Comparison of ENCODE assay signal across 31 cellular contexts in genomic region chr5:107770051-107770450, GRCh38.
"Had no signal": no experiment of that assay in that cellular context is flagged by ENCODE, and none has a peak within 500 bp of the region (broad histone marks: within the 10 kb centered on the region; RNA-seq: fewer than 3 reads in every experiment).

No MANE protein-coding gene starts in this region.

- H3K4me2 ChIP-seq: KMS-11, PC-9 had no signal

- H3K4me3 ChIP-seq: cardiac muscle cell, PC-9 had no signal

- H3K4me1 Mint-ChIP-seq: activated CD4-positive, alpha-beta T cell treated with anti-CD3 and anti-CD28 coated beads, Interleukin-2, amount 10 ng/mL, durations not matched to agents 24 days and 14 days; activated naive CD8-positive, alpha-beta T cell treated with anti-CD3 and anti-CD28 coated beads for 36 hours; activated T-helper 17 cell treated with anti-CD3 and anti-CD28 coated beads, Interleukin-2, amount 50 U/mL, for 72 hours had no signal

- ATAC-seq: activated CD8-positive, alpha-beta T cell treated with anti-CD3 and anti-CD28 coated beads for 36 hours; activated T-cell treated with anti-CD3 and anti-CD28 coated beads, Interleukin-2, amount 50 U/mL, for 72 hours; activated T-helper 17 cell treated with anti-CD3 and anti-CD28 coated beads, Interleukin-2, amount 50 U/mL, for 72 hours; Right ventricle myocardium inferior had no signal

- H3K27ac ChIP-seq: cardiac muscle cell, KMS-11, PC-9, RWPE1 had no signal

- H3K36me3 ChIP-seq: cardiac muscle cell had no signal

- H3K9ac ChIP-seq: KMS-11 had no signal

- H3K27ac Mint-ChIP-seq: activated CD4-positive, alpha-beta T cell treated with anti-CD3 and anti-CD28 coated beads, Interleukin-2, amount 10 ng/mL, durations not matched to agents 24 days and 14 days; activated CD8-positive, alpha-beta T cell treated with anti-CD3 and anti-CD28 coated beads for 36 hours; activated naive CD8-positive, alpha-beta T cell treated with anti-CD3 and anti-CD28 coated beads for 36 hours; activated T-cell treated with anti-CD3 and anti-CD28 coated beads, Interleukin-2, amount 50 U/mL, for 72 hours; activated T-helper 17 cell treated with anti-CD3 and anti-CD28 coated beads, Interleukin-2, amount 50 U/mL, for 72 hours; T-helper 1 cell treated with Interleukin-12 subunit alpha and Interleukin-12 subunit beta and Interleukin-4 antibody, amounts not matched to agents 30 μg/mL and 1 μg/mL, for 36 hours; T-helper 2 cell treated with Interferon-gamma antibody and Interleukin-4, amounts not matched to agents 5 μg/mL and 100 μg/mL, for 36 hours had no signal

- H3K36me3 Mint-ChIP-seq: activated naive CD8-positive, alpha-beta T cell treated with anti-CD3 and anti-CD28 coated beads for 36 hours had no signal

- H3K4me3 Mint-ChIP-seq: activated CD4-positive, alpha-beta T cell treated with anti-CD3 and anti-CD28 coated beads, Interleukin-2, amount 10 ng/mL, durations not matched to agents 24 days and 14 days; activated CD8-positive, alpha-beta T cell treated with anti-CD3 and anti-CD28 coated beads for 36 hours; activated naive CD8-positive, alpha-beta T cell treated with anti-CD3 and anti-CD28 coated beads for 36 hours; activated T-cell treated with anti-CD3 and anti-CD28 coated beads, Interleukin-2, amount 50 U/mL, for 72 hours; activated T-helper 17 cell treated with anti-CD3 and anti-CD28 coated beads, Interleukin-2, amount 50 U/mL, for 72 hours; T-helper 1 cell treated with Interleukin-12 subunit alpha and Interleukin-12 subunit beta and Interleukin-4 antibody, amounts not matched to agents 30 μg/mL and 1 μg/mL, for 36 hours; T-helper 2 cell treated with Interferon-gamma antibody and Interleukin-4, amounts not matched to agents 5 μg/mL and 100 μg/mL, for 36 hours had no signal

- H3K9me3 Mint-ChIP-seq: activated CD4-positive, alpha-beta T cell treated with anti-CD3 and anti-CD28 coated beads, Interleukin-2, amount 10 ng/mL, durations not matched to agents 24 days and 14 days; activated CD8-positive, alpha-beta T cell treated with anti-CD3 and anti-CD28 coated beads for 36 hours; activated naive CD8-positive, alpha-beta T cell treated with anti-CD3 and anti-CD28 coated beads for 36 hours; activated T-cell treated with anti-CD3 and anti-CD28 coated beads, Interleukin-2, amount 50 U/mL, for 72 hours; activated T-helper 17 cell treated with anti-CD3 and anti-CD28 coated beads, Interleukin-2, amount 50 U/mL, for 72 hours; T-helper 1 cell treated with Interleukin-12 subunit alpha and Interleukin-12 subunit beta and Interleukin-4 antibody, amounts not matched to agents 30 μg/mL and 1 μg/mL, for 36 hours; T-helper 2 cell treated with Interferon-gamma antibody and Interleukin-4, amounts not matched to agents 5 μg/mL and 100 μg/mL, for 36 hours had no signal

- DNase-seq: activated CD4-positive, alpha-beta T cell treated with anti-CD3 and anti-CD28 coated beads, Interleukin-2, amount 10 ng/mL, durations not matched to agents 24 days and 14 days; activated CD4-positive, alpha-beta T cell treated with anti-CD3 and anti-CD28 coated beads, Interleukin-2, amount 50 U/mL, for 4 hours; activated CD8-positive, alpha-beta T cell treated with anti-CD3 and anti-CD28 coated beads for 36 hours; activated effector memory CD4-positive, alpha-beta T cell treated with anti-CD3 and anti-CD28 coated beads, Interleukin-2, amount 50 U/mL, for 16 hours; activated naive CD4-positive, alpha-beta T cell; activated naive CD4-positive, alpha-beta T cell treated with anti-CD3 and anti-CD28 coated beads, Interleukin-2, amount 50 U/mL, for 16 hours; activated naive CD8-positive, alpha-beta T cell treated with anti-CD3 and anti-CD28 coated beads for 36 hours; activated T-cell treated with anti-CD3 and anti-CD28 coated beads, Interleukin-2, amount 50 U/mL, for 1 hour; activated T-cell treated with anti-CD3 and anti-CD28 coated beads, Interleukin-2, amount 50 U/mL, for 72 hours; amniotic stem cell; aorta; MM.1S; MV-4-11; NCI-H1092; NCI-H1436 treated with DMSO at 0.1 percent for 48 hours; NCI-H1694 treated with DMSO at 0.1 percent for 48 hours; NCI-H2029; NCI-H2107; NCI-H2171; NCI-H510A; NCI-H526; NCI-H748 treated with DMSO at 0.1 percent for 48 hours; PC-9; SIG-M5 had no signal

- H2AFZ ChIP-seq: PC-9 had no signal
